Comparison of ENCODE assay signal across 30 cellular contexts in genomic region chr11:133795088-133795487, GRCh38. TPM values are rescaled to one million over a fixed set of nuclear protein-coding genes. Genes with fewer than 3 reads are reported as not detected.
"Had no signal": no experiment of that assay in that cellular context is flagged by ENCODE, and none has a peak within 500 bp of the region (broad histone marks: within the 10 kb centered on the region; RNA-seq: fewer than 3 reads in every experiment).

No MANE protein-coding gene starts in this region.

- FAIRE-seq: urothelium cell line had no signal

- H3K27me3 ChIP-seq: testis, thyroid gland, tibial nerve, transverse colon, upper lobe of left lung, uterus, vagina had no signal

- ATAC-seq: stimulated activated effector memory CD8-positive, alpha-beta T cell treated with anti-CD3 and anti-CD28 coated beads, Interleukin-12 subunit alpha, Interleukin-12 subunit beta, amount 100 ng/mL, for 72 hours; stimulated activated memory B cell treated with anti-CD40 and anti-IgM and Interleukin-4, amounts not matched to agents 10 μg/mL and 1 μg/mL and 100 μg/mL, for 72 hours; stimulated activated naive B cell treated with anti-CD40 and anti-IgM and Interleukin-4, amounts not matched to agents 10 μg/mL and 1 μg/mL and 100 μg/mL, for 72 hours; stimulated activated naive CD8-positive, alpha-beta T cell treated with anti-CD3 and anti-CD28 coated beads, Interleukin-15, amount 100 ng/mL, for 72 hours; stimulated activated naive CD8-positive, alpha-beta T cell treated with anti-CD3 and anti-CD28 coated beads, Interleukin-15, Interleukin-2, amounts not matched to agents 100 U/mL and 50 U/mL, for 24 hours; upper lobe of right lung had no signal

- H3K9me3 ChIP-seq: testis, thoracic aorta, thyroid gland, uterus, vagina had no signal

- H3K36me3 ChIP-seq: stomach, suprapubic skin, thoracic aorta, thyroid gland, tibial artery, tibial nerve, transverse colon, upper lobe of left lung, upper lobe of right lung, uterus, vagina had no signal

- H3K4me3 ChIP-seq: stomach, suprapubic skin, testis, thoracic aorta, thyroid gland, tibial artery, tibial nerve, transverse colon, upper lobe of left lung, upper lobe of right lung, uterus, vagina had no signal

- DNase-seq: stimulated activated CD4-positive, alpha-beta T cell treated with anti-CD3 and anti-CD28 coated beads, Interleukin-2, amount 100 ng/mL, for 48 hours; stimulated activated CD4-positive, alpha-beta T cell treated with anti-CD3 and anti-CD28 coated beads, Interleukin-4, amount 100 ng/mL, for 1 hour; stimulated activated CD4-positive, alpha-beta T cell treated with anti-CD3 and anti-CD28 coated beads, Interleukin-4, amount 100 ng/mL, for 24 hours; stimulated activated CD4-positive, alpha-beta T cell treated with anti-CD3 and anti-CD28 coated beads, Interleukin-4, amount 100 ng/mL, for 4 hours; stimulated activated CD8-positive, alpha-beta memory T cell treated with anti-CD3 and anti-CD28 coated beads, Interleukin-4, amount 100 ng/mL, for 48 hours; stimulated activated naive B cell treated with anti-CD40 and anti-IgM and Interleukin-4, amounts not matched to agents 10 μg/mL and 1 μg/mL and 100 μg/mL, for 72 hours; stimulated activated naive CD4-positive, alpha-beta T cell; stimulated activated naive CD4-positive, alpha-beta T cell treated with Interleukin-2 at 50 U/mL for 16 hours; stimulated activated naive CD8-positive, alpha-beta T cell treated with anti-CD3 and anti-CD28 coated beads, Interleukin-15, amount 100 ng/mL, for 72 hours; stimulated activated naive CD8-positive, alpha-beta T cell treated with anti-CD3 and anti-CD28 coated beads, Interleukin-15, Interleukin-2, amounts not matched to agents 100 U/mL and 50 U/mL, for 24 hours; stomach; substantia nigra; testis; thyroid gland; tibial artery; transverse colon; trophoblast cell; upper lobe of left lung; upper lobe of right lung; uterus had no signal

- H3K4me1 ChIP-seq: stomach, suprapubic skin, testis, thyroid gland, tibial artery, tibial nerve, transverse colon, upper lobe of left lung, upper lobe of right lung, uterus, vagina had no signal

- H3K27ac ChIP-seq: stomach, suprapubic skin, testis, thoracic aorta, thyroid gland, tibial artery, tibial nerve, transverse colon, upper lobe of left lung, upper lobe of right lung, uterus, vagina had no signal

RNA-seq across cellular contexts. Expression of gene SPATA19, which starts 50.2 kb away (rescaled TPM):
- total RNA-seq: stomach, subcutaneous adipose tissue, suprapubic skin, thoracic aorta, tibial nerve, transverse colon, upper lobe of left lung, upper lobe of right lung, ureter, urinary bladder, uterus, vagina had no signal
- polyA plus RNA-seq: urinary bladder had no signal
